Comparison of ENCODE assay signal across 17 cellular contexts in genomic region chr10:48439031-48439430, GRCh38.
DNase-seq lines count a peak whose midpoint lies in the region; ATAC-seq and TF ChIP-seq lines count a peak whose summit lies in the region.
"Had no signal": no experiment of that assay in that cellular context is flagged by ENCODE, and none has a peak within 500 bp of the region (broad histone marks: within the 10 kb centered on the region; RNA-seq: fewer than 3 reads in every experiment).

No MANE protein-coding gene starts in this region.

- TF ChIP-seq POLR2A in vagina (IDR thresholded peaks at IDR 0.05) = no peak

- H3K4me2 ChIP-seq in skeletal muscle satellite cell (ENCODE audit: low read length) = peak overlapping the region; percentile 78

- H3K9ac ChIP-seq in skeletal muscle satellite cell (ENCODE audit: low read depth, low read length) = peak overlapping the region; percentile 47

- DNase-seq in ELR (ENCODE audit: low read depth) (peak; percentile 88), SJCRH30 (peak in 1 of 2 experiments; percentile 31), fibroblast of peridontal ligament (ENCODE audit: extremely low read depth) (peak; percentile 86), vagina (ENCODE audit: extremely low spot score in 2 of 2) (no peak)
- no peak for DNase-seq in activated T-cell treated with anti-CD3 and anti-CD28 coated beads, Interleukin-2, amount 50 U/mL, for 72 hours
- DNase-seq: activated CD4-positive, alpha-beta T cell treated with anti-CD3 and anti-CD28 coated beads for 48 hours; activated T-cell treated with anti-CD3 and anti-CD28 coated beads, Interleukin-2, amount 50 U/mL, for 48 hours; CD4-positive, alpha-beta memory T cell; NCI-H2029; NCI-H69; stimulated activated CD4-positive, alpha-beta T cell treated with anti-CD3 and anti-CD28 coated beads, Interleukin-1b, Interleukin-23, amount 100 ng/mL, for 48 hours; T-helper 17 cell had no signal

- H3K27ac ChIP-seq in SJCRH30 = peak overlapping the region; percentile 73
- H3K27ac ChIP-seq in vagina = no peak overlapping the region
- H3K27ac ChIP-seq: gastrocnemius medialis, Peyer's patch had no signal

- peaks cover 0 to 2% of the 10 kb centered on the region in 2 donors for H3K36me3 Mint-ChIP-seq in activated T-cell treated with anti-CD3 and anti-CD28 coated beads, Interleukin-2, amount 50 U/mL, for 72 hours (ENCODE audit: insufficient read depth in 2 of 2)

- no peak for TF ChIP-seq CTCF in vagina (IDR thresholded peaks at IDR 0.05)

- H3K4me3 Mint-ChIP-seq in activated T-cell treated with anti-CD3 and anti-CD28 coated beads, Interleukin-2, amount 50 U/mL, for 72 hours = no peak overlapping the region
- H3K4me3 Mint-ChIP-seq: CD4-positive, alpha-beta memory T cell; H9; T-helper 17 cell had no signal

- no peaks in the 10 kb centered on the region for H3K4me1 Mint-ChIP-seq in activated T-cell treated with anti-CD3 and anti-CD28 coated beads, Interleukin-2, amount 50 U/mL, for 72 hours (ENCODE audit: low read depth)
- H3K4me1 Mint-ChIP-seq: CD4-positive, alpha-beta memory T cell; T-helper 17 cell had no signal

- H3K9me3 Mint-ChIP-seq in activated T-cell treated with anti-CD3 and anti-CD28 coated beads, Interleukin-2, amount 50 U/mL, for 72 hours = no peaks in the 10 kb centered on the region
- H3K9me3 Mint-ChIP-seq: CD4-positive, alpha-beta memory T cell; H9 had no signal

- intact Hi-C loops in vagina (cut with DNase I) = no loop called here

- H3K27me3 Mint-ChIP-seq in activated T-cell treated with anti-CD3 and anti-CD28 coated beads, Interleukin-2, amount 50 U/mL, for 72 hours (ENCODE audit: low read depth) = no peaks in the 10 kb centered on the region
- H3K27me3 Mint-ChIP-seq: CD4-positive, alpha-beta memory T cell; T-helper 17 cell had no signal

- H3K4me1 ChIP-seq in SJCRH30 = peaks cover 15% of the 10 kb centered on the region
- H3K4me1 ChIP-seq in skeletal muscle satellite cell (ENCODE audit: control insufficient read depth, insufficient read depth, low read length) = peaks cover 32% of the 10 kb centered on the region
- H3K4me1 ChIP-seq in vagina = no peaks in the 10 kb centered on the region
- H3K4me1 ChIP-seq: gastrocnemius medialis had no signal

- H3K27ac Mint-ChIP-seq in activated T-cell treated with anti-CD3 and anti-CD28 coated beads, Interleukin-2, amount 50 U/mL, for 72 hours = no peak overlapping the region
- H3K27ac Mint-ChIP-seq: H9, T-helper 17 cell had no signal

- H3K4me3 ChIP-seq in SJCRH30 = no peak overlapping the region; the same call in 1 of the 2 replicates
- no peak overlapping the region for H3K4me3 ChIP-seq in skeletal muscle satellite cell (ENCODE audit: low read length)
- H3K4me3 ChIP-seq in vagina = no peak overlapping the region
- H3K4me3 ChIP-seq: gastrocnemius medialis, Peyer's patch had no signal

- H3K9me3 ChIP-seq in SJCRH30 (replicated peaks) (no peaks in the 10 kb centered on the region), skeletal muscle satellite cell (replicated peaks; ENCODE audit: low read length) (no peaks in the 10 kb centered on the region), vagina (no peaks in the 10 kb centered on the region)
- H3K9me3 ChIP-seq: gastrocnemius medialis, Peyer's patch had no signal

- H3K36me3 ChIP-seq in SJCRH30 = peaks cover 2% of the 10 kb centered on the region; the same call in 1 of the 2 replicates
- peaks cover 29% of the 10 kb centered on the region for H3K36me3 ChIP-seq in skeletal muscle satellite cell (ENCODE audit: insufficient read depth, low read length)
- peaks cover 0 to 7% of the 10 kb centered on the region in 2 donors for H3K36me3 ChIP-seq in vagina
- H3K36me3 ChIP-seq: gastrocnemius medialis had no signal

- no peaks in the 10 kb centered on the region for H3K27me3 ChIP-seq in SJCRH30
- no peaks in the 10 kb centered on the region for H3K27me3 ChIP-seq in skeletal muscle satellite cell (ENCODE audit: control insufficient read depth, insufficient read depth, low read length)
- H3K27me3 ChIP-seq in vagina = no peaks in the 10 kb centered on the region
- H3K27me3 ChIP-seq: gastrocnemius medialis, Peyer's patch had no signal

- no peak for ATAC-seq in activated T-cell treated with anti-CD3 and anti-CD28 coated beads, Interleukin-2, amount 50 U/mL, for 72 hours (replicated peaks in 1 of 2)
- ATAC-seq in GM18517 (IDR thresholded peaks at IDR 0.05; ENCODE audit: unreplicated experiment) = no peak
- ATAC-seq: T-helper 17 cell had no signal

Comparison
In these comparisons a context has a peak if more than half of its experiments do, and no peak if none do; other contexts are left out.
1. DNase-seq: peak in ELR (single experiment) and fibroblast of peridontal ligament (single experiment); none in activated T-cell treated with anti-CD3 and anti-CD28 coated beads, Interleukin-2, amount 50 U/mL, for 72 hours (0 of 2) and vagina (0 of 2).